ENCODE assay signal across 1 cellular context in the genomic region with DNA sequence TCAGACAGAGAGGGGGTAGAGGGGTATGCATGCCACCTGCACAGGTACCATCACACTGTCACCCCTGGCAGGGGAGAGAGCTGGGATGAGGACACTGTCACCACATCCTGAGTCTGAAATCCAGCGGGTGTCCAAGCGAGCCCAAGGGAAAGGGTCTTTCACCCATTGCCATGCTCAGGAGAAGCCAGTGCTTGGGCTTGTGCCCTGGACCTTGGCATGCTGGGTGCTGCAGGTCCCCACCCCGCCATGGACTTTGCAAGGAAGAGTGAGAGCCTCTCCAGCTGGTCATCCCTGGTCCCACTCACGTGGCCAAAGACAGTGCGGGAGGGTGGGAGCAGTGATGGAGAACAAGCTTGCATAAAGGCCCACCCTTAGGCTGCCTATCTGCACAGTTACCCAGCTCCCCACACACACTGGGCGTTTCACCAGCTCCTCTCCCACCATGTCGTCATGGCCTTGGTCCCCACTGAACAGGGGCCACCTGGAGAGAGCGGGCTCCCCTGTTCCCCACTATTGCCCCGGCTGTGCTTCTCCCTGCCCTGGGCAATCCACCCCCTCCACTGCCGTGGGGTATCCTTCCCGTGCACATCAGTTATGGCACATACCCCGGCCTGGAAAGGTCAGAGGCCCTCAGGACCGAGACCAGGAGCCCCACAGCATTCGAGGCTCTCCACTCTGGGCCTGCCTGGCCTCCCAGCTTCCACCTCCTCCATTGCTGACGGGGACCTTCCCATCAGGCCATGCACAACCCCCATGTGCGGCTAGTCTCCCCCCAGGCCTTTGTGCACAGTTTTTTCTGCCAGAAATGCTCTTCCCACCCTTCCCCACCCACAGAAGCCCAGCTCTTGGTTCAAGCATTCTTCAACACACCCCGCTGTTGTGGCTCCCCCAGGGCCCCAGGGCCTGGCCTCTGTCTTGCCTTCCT.
TF ChIP-seq lines count a peak whose summit lies in the region.

No MANE protein-coding gene starts in this region.

TF ChIP-seq in H1, 55 proteins besides CTCF, POLR2A, EP300 and RAD21:
- TF ChIP-seq PHF8 (conservative IDR thresholded peaks at IDR 0.05; ENCODE audit: low read depth, low read length) (no peak), ATF3 (IDR thresholded peaks at IDR 0.05; ENCODE audit: insufficient read depth, low read depth, low read length) (no peak), POU5F1 (IDR thresholded peaks at IDR 0.05; ENCODE audit: low read depth, low read length) (no peak), SAP30 (IDR thresholded peaks at IDR 0.05; ENCODE audit: insufficient read depth, insufficient replicate concordance, low read length) (no peak), ZNF274 (IDR thresholded peaks at IDR 0.05; ENCODE audit: borderline replicate concordance, extremely low read depth, low read length) (no peak), RFX5 (IDR thresholded peaks at IDR 0.05; ENCODE audit: borderline replicate concordance, low read depth, low read length) (no peak), BACH1 (IDR thresholded peaks at IDR 0.05; ENCODE audit: low read length) (no peak), CBX8 (IDR thresholded peaks at IDR 0.05; ENCODE audit: borderline replicate concordance, low read depth, low read length) (no peak), TAF7 (optimal IDR thresholded peaks at IDR 0.05; ENCODE audit: borderline replicate concordance, low read depth, low read length) (no peak), MAX (IDR thresholded peaks at IDR 0.05) (no peak), NRF1 (IDR thresholded peaks at IDR 0.05; ENCODE audit: low read depth, low read length) (no peak), TBP (IDR thresholded peaks at IDR 0.05; ENCODE audit: low read depth, low read length) (no peak), CTBP2 (IDR thresholded peaks at IDR 0.05; ENCODE audit: borderline replicate concordance, insufficient read depth, insufficient read length, low read length) (no peak)
